ENCODE assay signal across 9 cellular contexts in genomic region chr19:891421-892200, GRCh38. TPM values are rescaled to one million over a fixed set of nuclear protein-coding genes. Genes with fewer than 3 reads are reported as not detected.
A peak's percentile ranks its signal among the peaks of the same experiment; 100 is the strongest.
DNase-seq lines count a peak whose midpoint lies in the region; ATAC-seq, FAIRE-seq and TF ChIP-seq lines count a peak whose summit lies in the region.
"Not testable (repeated sequence)": the region's sequence is repeated elsewhere in the genome, so short reads cannot be mapped to it uniquely, and the experiment has no call there.
"Had no signal": no experiment of that assay in that cellular context is flagged by ENCODE, and none has a peak within 500 bp of the region (broad histone marks: within the 10 kb centered on the region; RNA-seq: fewer than 3 reads in every experiment).

No MANE protein-coding gene starts in this region.

- H3K79me2 ChIP-seq in Loucy (ENCODE audit: insufficient read depth, low read length): peaks cover 14% of the 10 kb centered on the region; the same call in 1 of the 2 replicates
- H3K79me2 ChIP-seq in GM12878 (ENCODE audit: control insufficient read depth, insufficient read depth, low read length): not testable (repeated sequence)

- H3K4me3 Mint-ChIP-seq in Calu3 (ENCODE audit: low read depth, unreplicated experiment) (peak overlapping the region; percentile 78), progenitor cell of endocrine pancreas (ENCODE audit: low read depth) (peak overlapping the region; percentile 77)

- H3K27me3 Mint-ChIP-seq in Calu3 (ENCODE audit: unreplicated experiment); progenitor cell of endocrine pancreas: not testable (repeated sequence)

- SMC1A ChIA-PET in GM12878 (lab: Charles Lee; ENCODE audit: uncharacterized antibody, unreplicated experiment): interaction anchor here (0.6 to 2.0 kb wide), 2 partner anchors 16 to 322 kb away, joined by 3 to 15 read pairs; no protein-coding TSS in a partner anchor

- TF ChIP-seq EP300 in GM12878 (IDR thresholded peaks at IDR 0.05; ENCODE audit: borderline replicate concordance in 1 of 2, control insufficient read depth in 1 of 2, low read depth in 2 of 2, low read length in 2 of 2): not testable (repeated sequence)

- H2AFZ ChIP-seq in Loucy (ENCODE audit: low read length); GM12878 (ENCODE audit: control insufficient read depth, low read depth, low read length): not testable (repeated sequence)

- not testable (repeated sequence) for H4K20me1 ChIP-seq in Loucy (ENCODE audit: insufficient read depth, low read length, poor library complexity, severe bottlenecking); GM12878 (ENCODE audit: control insufficient read depth, insufficient read depth)

- H3K27me3 ChIP-seq in Loucy (ENCODE audit: insufficient read depth, low read length, poor library complexity, severe bottlenecking); WERI-Rb-1 (ENCODE audit: insufficient read depth, low read depth, severe bottlenecking); GM12878 (replicated peaks in 1 of 2; ENCODE audit: control insufficient read depth in 2 of 2, insufficient read depth in 2 of 2, low read length in 1 of 2); esophagus squamous epithelium; lower lobe of right lung (ENCODE audit: low read depth): not testable (repeated sequence)

- not testable (repeated sequence) for BruUV-seq in Calu3 (replicated peaks; lab: Mats Ljungman, UMichigan); GM12878 (replicated peaks; lab: Mats Ljungman, UMichigan)

- not testable (repeated sequence) for H3K27ac ChIP-seq in WERI-Rb-1; GM12878 (ENCODE audit: control insufficient read depth, insufficient read depth); urinary bladder (ENCODE audit: low read depth)
- peak overlapping the region; percentile 87 to 97 (median 94) for H3K27ac ChIP-seq in esophagus squamous epithelium
- peak overlapping the region; percentile 94 for H3K27ac ChIP-seq in lower lobe of right lung

- not testable (repeated sequence) for ATAC-seq in GM12878, lower lobe of right lung

- TF ChIP-seq RAD21 in GM12878 (IDR thresholded peaks at IDR 0.05; ENCODE audit: insufficient read depth, low read depth, low read length): not testable (repeated sequence)

- H3K4me3 ChIP-seq in Loucy (ENCODE audit: low read length, poor library complexity, severe bottlenecking) (peak overlapping the region; percentile 83), WERI-Rb-1 (ENCODE audit: low read depth, low read length) (peak overlapping the region; percentile 50), GM12878 (peak overlapping the region; percentile 95; the same call in 1 of the 2 replicates), esophagus squamous epithelium (peak overlapping the region; percentile 70 to 95 (median 86)), lower lobe of right lung (peak overlapping the region; percentile 81), urinary bladder (ENCODE audit: low read depth, low read length) (peak overlapping the region; percentile 91)

- not testable (repeated sequence) for H3K9me2 ChIP-seq in Loucy (replicated peaks; ENCODE audit: low read depth, low read length)

- in situ Hi-C loops in GM12878 (cut with MboI): not testable (repeated sequence)

- H3K27ac Mint-ChIP-seq in Calu3 (ENCODE audit: unreplicated experiment); progenitor cell of endocrine pancreas: not testable (repeated sequence)

- not testable (repeated sequence) for H3K36me3 ChIP-seq in Loucy (ENCODE audit: insufficient read depth, low read length); GM12878 (ENCODE audit: control insufficient read depth in 2 of 2, insufficient read depth in 2 of 2, low read length in 1 of 2); urinary bladder (ENCODE audit: insufficient read depth)
- peaks cover 40% of the 10 kb centered on the region for H3K36me3 ChIP-seq in WERI-Rb-1
- peaks cover 8 to 48% (median 17%) of the 10 kb centered on the region in 3 donors for H3K36me3 ChIP-seq in esophagus squamous epithelium
- H3K36me3 ChIP-seq in lower lobe of right lung: peaks cover 41% of the 10 kb centered on the region

- TF ChIP-seq CTCF in Calu3 (IDR thresholded peaks at IDR 0.05; ENCODE audit: unreplicated experiment); Loucy (conservative IDR thresholded peaks at IDR 0.05; ENCODE audit: low read length); WERI-Rb-1 (IDR thresholded peaks at IDR 0.05; ENCODE audit: low read depth, low read length); GM12878 (IDR thresholded peaks at IDR 0.05 in 2 of 3, conservative IDR thresholded peaks at IDR 0.05 in 1 of 3; ENCODE audit: control insufficient read depth in 2 of 3, extremely low read depth in 1 of 3, insufficient read depth in 1 of 3, low read depth in 3 of 3, low read length in 3 of 3); esophagus squamous epithelium (IDR thresholded peaks at IDR 0.05); lower lobe of right lung (IDR thresholded peaks at IDR 0.05); progenitor cell of endocrine pancreas (IDR thresholded peaks at IDR 0.05; ENCODE audit: unreplicated experiment): not testable (repeated sequence)

- not testable (repeated sequence) for H3K9me3 Mint-ChIP-seq in Calu3 (ENCODE audit: low read depth, unreplicated experiment); progenitor cell of endocrine pancreas (ENCODE audit: low read depth)

- not testable (repeated sequence) for H3K9me3 ChIP-seq in Loucy (ENCODE audit: insufficient read depth, low read depth, low read length); WERI-Rb-1 (ENCODE audit: severe bottlenecking); GM12878 (replicated peaks; ENCODE audit: control insufficient read depth, insufficient read depth, low read length); esophagus squamous epithelium; lower lobe of right lung

- POLR2A ChIA-PET in GM12878 (lab: Charles Lee): interaction anchor here (1.0 kb wide), 1 partner anchor 125 kb away, joined by 4 read pairs; no protein-coding TSS in a partner anchor

- CTCF ChIA-PET in Calu3 (lab: Charles Lee): not testable (repeated sequence)
- CTCF ChIA-PET in GM12878 (lab: Yijun Ruan, JAX): interaction anchor here (2.0 kb wide), 1 partner anchor 28 kb away, joined by 22 read pairs; no protein-coding TSS in a partner anchor

- not testable (repeated sequence) for H3K4me1 Mint-ChIP-seq in Calu3 (ENCODE audit: low read depth, unreplicated experiment); progenitor cell of endocrine pancreas (ENCODE audit: low read depth)

- not testable (repeated sequence) for H3K4me1 ChIP-seq in Loucy (ENCODE audit: insufficient read depth, low read length, poor library complexity, severe bottlenecking); GM12878 (ENCODE audit: control insufficient read depth, insufficient read depth, low read length); urinary bladder (ENCODE audit: insufficient read depth)
- peaks cover 8 to 28% (median 9%) of the 10 kb centered on the region in 3 donors for H3K4me1 ChIP-seq in esophagus squamous epithelium
- H3K4me1 ChIP-seq in lower lobe of right lung: peaks cover 12% of the 10 kb centered on the region

- not testable (repeated sequence) for FAIRE-seq in GM12878 (lab: Jason Lieb, UNC)

- RAD21 ChIA-PET in GM12878 (lab: Charles Lee; ENCODE audit: unreplicated experiment): interaction anchor here (2.0 to 2.3 kb wide), 2 partner anchors 16 to 28 kb away, joined by 7 to 24 read pairs; no protein-coding TSS in a partner anchor

- 70% methylated on average over 31 of the region's 50 CpGs for WGBS in GM12878 (ENCODE audit: insufficient coverage, insufficient replicate concordance, low lambda C conversion rate, missing lambda C conversion rate)
- 30 to 41% methylated on average over 10 to 18 of the region's 50 CpGs for WGBS in esophagus squamous epithelium, 2 donors
- 49% methylated on average over 47 of the region's 50 CpGs for WGBS in urinary bladder

- peaks cover 58% of the 10 kb centered on the region for H3K36me3 Mint-ChIP-seq in Calu3 (ENCODE audit: insufficient read depth, unreplicated experiment)
- H3K36me3 Mint-ChIP-seq in progenitor cell of endocrine pancreas (ENCODE audit: insufficient read depth): not testable (repeated sequence)

- intact Hi-C loops in Calu3 (cut with micrococcal nuclease; ENCODE audit: unreplicated experiment); GM12878 (cut with micrococcal nuclease; ENCODE audit: unreplicated experiment); esophagus squamous epithelium (cut with DNase I); lower lobe of right lung (cut with DNase I): not testable (repeated sequence)

- H3K9ac ChIP-seq in Loucy (ENCODE audit: low read depth, low read length, poor library complexity, severe bottlenecking): peak overlapping the region; percentile 82
- H3K9ac ChIP-seq in GM12878 (ENCODE audit: control insufficient read depth, insufficient read depth, low read length): peak overlapping the region; percentile 77; the same call in 1 of the 2 replicates

- H3F3A ChIP-seq in Loucy (ENCODE audit: low read depth): not testable (repeated sequence)

- TF ChIP-seq POLR2A in GM12878 (IDR thresholded peaks at IDR 0.05; ENCODE audit: low read depth, low read length); esophagus squamous epithelium (IDR thresholded peaks at IDR 0.05): not testable (repeated sequence)

- not testable (repeated sequence) for DNase-seq in Calu3; WERI-Rb-1; GM12878 (ENCODE audit: low read depth, low spot score); esophagus squamous epithelium (lab: John Stamatoyannopoulos, UW); progenitor cell of endocrine pancreas (ENCODE audit: low spot score, unreplicated experiment)
- peak; percentile 74 for DNase-seq in lower lobe of right lung

- H3K4me2 ChIP-seq in Loucy (ENCODE audit: low read depth, low read length, poor library complexity, severe bottlenecking) (peak overlapping the region; percentile 98), GM12878 (ENCODE audit: control insufficient read depth, insufficient read depth) (peak overlapping the region; percentile 92; the same call in 1 of the 2 replicates)

RNA-seq across cellular contexts. Expression of gene MED16, which starts 1.4 kb away (rescaled TPM):
- total RNA-seq in Calu3 (2022): 21.4 and 22.4 TPM in 2 replicates
- 36.0 and 39.7 TPM in 2 replicates for total RNA-seq in GM12878 (2013; cell fraction: nucleolus; rRNA removed)
- 10.7 and 14.5 TPM in 2 replicates for total RNA-seq in GM12878 (2014; rRNA removed)
- 4.7 and 6.4 TPM in 2 replicates for total RNA-seq in GM12878 (2014; rRNA removed; fragmentation: Illumina TruSeq; extraction: Trizol)
- total RNA-seq in GM12878 (2021): 48.2 and 49.4 TPM in 2 replicates
- 14.5 TPM for polyA plus RNA-seq in GM12878 (2011; ENCODE audit: low read depth)
- polyA plus RNA-seq in GM12878 (2011; rRNA removed): 3.8 and 12.7 TPM in 2 replicates
- 38.0 and 39.5 TPM in 2 replicates for polyA plus RNA-seq in GM12878 (2011; cell fraction: cytosol; rRNA removed)
- polyA plus RNA-seq in GM12878 (2011; cell fraction: nucleus; rRNA removed): 36.6 and 56.4 TPM in 2 replicates
- 36.5 and 37.4 TPM in 2 replicates for polyA plus RNA-seq in GM12878 (2012)
- polyA plus RNA-seq in GM12878 (2014; fragmentation: Illumina TruSeq; extraction: Trizol): 0.19 and 3.5 TPM in 2 replicates
- 1 to 10 TPM in 1 of 2 experiments, under 1 TPM in 1; 0.56 to 3.5 TPM for polyA plus RNA-seq in GM12878 (2014; fragmentation: Nextera tagmentation; extraction: Ambion mirVana)
- polyA plus RNA-seq in GM12878 (2014; rRNA removed): 24.4 and 28.9 TPM in 2 replicates
- polyA plus RNA-seq in GM12878 (2016; fragmentation: Nextera tagmentation; extraction: Ambion mirVana): 10 to 100 TPM; 49.6 to 51.1 TPM
- polyA minus RNA-seq in GM12878 (2011; rRNA and poly(A)+ RNA removed): 16.8 and 38.4 TPM in 2 replicates
- polyA minus RNA-seq in GM12878 (2011; cell fraction: cytosol; rRNA and poly(A)+ RNA removed): 31.8 and 34.9 TPM in 2 replicates
- 12.5 and 26.0 TPM in 2 replicates for polyA minus RNA-seq in GM12878 (2011; cell fraction: nucleus; rRNA and poly(A)+ RNA removed)
- total RNA-seq in esophagus squamous epithelium: 10 to 100 TPM; 23.7 to 64.9 (median 32.5) TPM
- total RNA-seq in lower lobe of right lung: 46.1 TPM
- total RNA-seq in progenitor cell of endocrine pancreas: 87.2 and 91.7 TPM in 2 replicates
- 21.2 TPM for total RNA-seq in urinary bladder
- polyA plus RNA-seq in urinary bladder: 59.8 TPM

RNA-seq across cellular contexts. Expression of gene RNU6-9, which starts 1.7 kb away (rescaled TPM):
- total RNA-seq in Calu3 (2022): not detected in 2 replicates
- total RNA-seq in GM12878 (2013; cell fraction: nucleolus; rRNA removed): not detected in 2 replicates
- total RNA-seq in GM12878 (2014; rRNA removed): not detected in 2 replicates
- total RNA-seq in GM12878 (2014; rRNA removed; fragmentation: Illumina TruSeq; extraction: Trizol): not detected in 2 replicates
- not detected in 2 replicates for total RNA-seq in GM12878 (2021)
- not detected for polyA plus RNA-seq in GM12878 (2011; ENCODE audit: low read depth)
- polyA plus RNA-seq in GM12878 (2011; rRNA removed): not detected in 2 replicates
- polyA plus RNA-seq in GM12878 (2011; cell fraction: cytosol; rRNA removed): not detected in 2 replicates
- polyA plus RNA-seq in GM12878 (2011; cell fraction: nucleus; rRNA removed): not detected in 2 replicates
- not detected in 2 replicates for polyA plus RNA-seq in GM12878 (2012)
- polyA plus RNA-seq in GM12878 (2014; fragmentation: Illumina TruSeq; extraction: Trizol): not detected in 2 replicates
- polyA plus RNA-seq in GM12878 (2014; fragmentation: Nextera tagmentation; extraction: Ambion mirVana): not detected
- not detected in 2 replicates for polyA plus RNA-seq in GM12878 (2014; rRNA removed)
- polyA plus RNA-seq in GM12878 (2016; fragmentation: Nextera tagmentation; extraction: Ambion mirVana): not detected
- 1,322 TPM in 1 of 2 replicates, not detected in the other for polyA minus RNA-seq in GM12878 (2011; rRNA and poly(A)+ RNA removed)
- polyA minus RNA-seq in GM12878 (2011; cell fraction: cytosol; rRNA and poly(A)+ RNA removed): not detected in 2 replicates
- polyA minus RNA-seq in GM12878 (2011; cell fraction: nucleus; rRNA and poly(A)+ RNA removed): under 0.01 TPM in 1 of 2 replicates, not detected in the other
- total RNA-seq in esophagus squamous epithelium: not detected
- total RNA-seq in lower lobe of right lung: not detected
- total RNA-seq in progenitor cell of endocrine pancreas: not detected in 2 replicates
- total RNA-seq in urinary bladder: not detected
- polyA plus RNA-seq in urinary bladder: not detected
- total RNA-seq: RPMI7951 had no signal

RNA-seq across cellular contexts. Expression of gene R3HDM4, which starts 21.4 kb away (rescaled TPM):
- total RNA-seq in Calu3 (2022) (54.0 and 55.5 TPM in 2 replicates), GM12878 (2014; rRNA removed) (24.3 and 28.1 TPM in 2 replicates), GM12878 (2014; rRNA removed; fragmentation: Illumina TruSeq; extraction: Trizol) (18.2 and 19.6 TPM in 2 replicates), GM12878 (2021) (51.6 and 54.5 TPM in 2 replicates), esophagus squamous epithelium (10 to 100 TPM; 42.9 to 83.7 (median 62.4) TPM), lower lobe of right lung (46.0 TPM), progenitor cell of endocrine pancreas (61.4 and 63.1 TPM in 2 replicates), urinary bladder (16.0 TPM)
- 17.9 and 20.1 TPM in 2 replicates for total RNA-seq in GM12878 (2013; cell fraction: nucleolus; rRNA removed)
- 14.1 TPM for polyA plus RNA-seq in GM12878 (2011; ENCODE audit: low read depth)
- polyA plus RNA-seq in GM12878 (2011; rRNA removed) (12.1 and 26.1 TPM in 2 replicates), GM12878 (2014; fragmentation: Illumina TruSeq; extraction: Trizol) (16.4 and 27.2 TPM in 2 replicates), GM12878 (2014; fragmentation: Nextera tagmentation; extraction: Ambion mirVana) (1 to 10 TPM; 1.3 to 4.2 TPM), GM12878 (2014; rRNA removed) (65.8 and 78.8 TPM in 2 replicates), GM12878 (2016; fragmentation: Nextera tagmentation; extraction: Ambion mirVana) (10 to 100 TPM; 36.0 to 44.0 TPM), urinary bladder (62.3 TPM)
- 43.8 and 54.5 TPM in 2 replicates for polyA plus RNA-seq in GM12878 (2011; cell fraction: cytosol; rRNA removed)
- polyA plus RNA-seq in GM12878 (2011; cell fraction: nucleus; rRNA removed): 41.0 and 44.6 TPM in 2 replicates
- polyA plus RNA-seq in GM12878 (2012): 39.6 and 50.1 TPM in 2 replicates
- polyA minus RNA-seq in GM12878 (2011; rRNA and poly(A)+ RNA removed): 8.9 and 20.7 TPM in 2 replicates
- polyA minus RNA-seq in GM12878 (2011; cell fraction: cytosol; rRNA and poly(A)+ RNA removed): 11.9 and 12.1 TPM in 2 replicates
- polyA minus RNA-seq in GM12878 (2011; cell fraction: nucleus; rRNA and poly(A)+ RNA removed): 4.8 and 6.7 TPM in 2 replicates

RNA-seq across cellular contexts. Expression of gene KISS1R, which starts 25.5 kb away (rescaled TPM):
- not detected in 2 replicates for total RNA-seq in Calu3 (2022)
- total RNA-seq in GM12878 (2013; cell fraction: nucleolus; rRNA removed): 16.9 and 18.1 TPM in 2 replicates
- 0.60 and 2.7 TPM in 2 replicates for total RNA-seq in GM12878 (2014; rRNA removed)
- total RNA-seq in GM12878 (2014; rRNA removed; fragmentation: Illumina TruSeq; extraction: Trizol): not detected in 2 replicates
- total RNA-seq in GM12878 (2021): 1.8 TPM in 2 replicates
- polyA plus RNA-seq in GM12878 (2011; ENCODE audit: low read depth): 0.30 TPM
- 1.6 and 2.8 TPM in 2 replicates for polyA plus RNA-seq in GM12878 (2011; rRNA removed)
- 2.7 and 4.7 TPM in 2 replicates for polyA plus RNA-seq in GM12878 (2011; cell fraction: cytosol; rRNA removed)
- 19.3 and 20.1 TPM in 2 replicates for polyA plus RNA-seq in GM12878 (2011; cell fraction: nucleus; rRNA removed)
- polyA plus RNA-seq in GM12878 (2012): 1.9 and 2.3 TPM in 2 replicates
- not detected in 2 replicates for polyA plus RNA-seq in GM12878 (2014; fragmentation: Illumina TruSeq; extraction: Trizol)
- polyA plus RNA-seq in GM12878 (2014; fragmentation: Nextera tagmentation; extraction: Ambion mirVana): under 1 TPM in 1 of 2 experiments, not detected in 1; 0.13 TPM
- 0.83 and 2.1 TPM in 2 replicates for polyA plus RNA-seq in GM12878 (2014; rRNA removed)
- polyA plus RNA-seq in GM12878 (2016; fragmentation: Nextera tagmentation; extraction: Ambion mirVana): 1 to 10 TPM in 1 of 2 experiments, under 1 TPM in 1; 0.14 to 1.4 TPM
- 0.29 and 1.3 TPM in 2 replicates for polyA minus RNA-seq in GM12878 (2011; rRNA and poly(A)+ RNA removed)
- 1.9 and 2.8 TPM in 2 replicates for polyA minus RNA-seq in GM12878 (2011; cell fraction: cytosol; rRNA and poly(A)+ RNA removed)
- polyA minus RNA-seq in GM12878 (2011; cell fraction: nucleus; rRNA and poly(A)+ RNA removed): 1.7 and 3.2 TPM in 2 replicates
- under 1 TPM in 1 of 4 donors, not detected in 3; 0.45 TPM for total RNA-seq in esophagus squamous epithelium
- total RNA-seq in lower lobe of right lung: not detected
- 5.8 and 6.1 TPM in 2 replicates for total RNA-seq in progenitor cell of endocrine pancreas
- total RNA-seq in urinary bladder: not detected
- polyA plus RNA-seq in urinary bladder: 0.28 TPM
- total RNA-seq: RPMI7951 had no signal

RNA-seq across cellular contexts. Expression of gene CFD, which starts 32.1 kb away (rescaled TPM):
- total RNA-seq in Calu3 (2022): 2.3 and 3.9 TPM in 2 replicates
- total RNA-seq in GM12878 (2013; cell fraction: nucleolus; rRNA removed): 1.2 TPM in 1 of 2 replicates, not detected in the other
- total RNA-seq in GM12878 (2014; rRNA removed): 0.73 and 0.93 TPM in 2 replicates
- not detected in 2 replicates for total RNA-seq in GM12878 (2014; rRNA removed; fragmentation: Illumina TruSeq; extraction: Trizol)
- total RNA-seq in GM12878 (2021): 0.36 and 0.58 TPM in 2 replicates
- polyA plus RNA-seq in GM12878 (2011; ENCODE audit: low read depth): not detected
- polyA plus RNA-seq in GM12878 (2011; rRNA removed): 0.05 TPM in 1 of 2 replicates, not detected in the other
- 0.15 and 0.47 TPM in 2 replicates for polyA plus RNA-seq in GM12878 (2011; cell fraction: cytosol; rRNA removed)
- polyA plus RNA-seq in GM12878 (2011; cell fraction: nucleus; rRNA removed): 0.25 and 0.42 TPM in 2 replicates
- 0.67 and 0.69 TPM in 2 replicates for polyA plus RNA-seq in GM12878 (2012)
- not detected in 2 replicates for polyA plus RNA-seq in GM12878 (2014; fragmentation: Illumina TruSeq; extraction: Trizol)
- under 1 TPM in 1 of 2 experiments, not detected in 1; 0.06 TPM for polyA plus RNA-seq in GM12878 (2014; fragmentation: Nextera tagmentation; extraction: Ambion mirVana)
- 1.2 TPM in 1 of 2 replicates, not detected in the other for polyA plus RNA-seq in GM12878 (2014; rRNA removed)
- 1 to 10 TPM in 1 of 2 experiments, under 1 TPM in 1; 0.40 to 1.1 TPM for polyA plus RNA-seq in GM12878 (2016; fragmentation: Nextera tagmentation; extraction: Ambion mirVana)
- polyA minus RNA-seq in GM12878 (2011; rRNA and poly(A)+ RNA removed): not detected in 2 replicates
- polyA minus RNA-seq in GM12878 (2011; cell fraction: cytosol; rRNA and poly(A)+ RNA removed): 1.2 and 2.0 TPM in 2 replicates
- polyA minus RNA-seq in GM12878 (2011; cell fraction: nucleus; rRNA and poly(A)+ RNA removed): not detected in 2 replicates
- 100 to 1,000 TPM in 2 of 4 donors, 10 to 100 TPM in 2; 52.2 to 883 (median 129) TPM for total RNA-seq in esophagus squamous epithelium
- total RNA-seq in lower lobe of right lung: 282 TPM
- 1.1 and 1.3 TPM in 2 replicates for total RNA-seq in progenitor cell of endocrine pancreas
- 84.4 TPM for total RNA-seq in urinary bladder
- 2,164 TPM for polyA plus RNA-seq in urinary bladder
